ENCODE assay signal across 29 cellular contexts in genomic region chr4:186196063-186196462, GRCh38. TPM values are rescaled to one million over a fixed set of nuclear protein-coding genes. Genes with fewer than 3 reads are reported as not detected.
"Had no signal": no experiment of that assay in that cellular context is flagged by ENCODE, and none has a peak within 500 bp of the region (broad histone marks: within the 10 kb centered on the region; RNA-seq: fewer than 3 reads in every experiment).

No MANE protein-coding gene starts in this region.

- H3K4me3 ChIP-seq: esophagus muscularis mucosa, heart right ventricle, left ventricle myocardium inferior, mucosa of descending colon, psoas muscle, smooth muscle cell, suprapubic skin, tibial artery, upper lobe of right lung had no signal

- FAIRE-seq: islet of Langerhans had no signal

- H3K9me3 Mint-ChIP-seq: activated naive CD4-positive, alpha-beta T cell treated with anti-CD3 and anti-CD28 coated beads, Interleukin-2, amount 10 ng/mL, durations not matched to agents 7 days and 5 days; central memory CD8-positive, alpha-beta T cell; dendritic cell treated with granulocyte-macrophage colony-stimulating factor and Interleukin-4, amounts not matched to agents 40 ng/mL and 50 ng/mL, for 4 days had no signal

- H3K79me2 ChIP-seq: parathyroid adenoma had no signal

- H3K27me3 Mint-ChIP-seq: activated CD4-positive, alpha-beta T cell treated with anti-CD3 and anti-CD28 coated beads for 36 hours; activated CD8-positive, alpha-beta memory T cell treated with anti-CD3 and anti-CD28 coated beads, Interleukin-2, amount 10 ng/mL, durations not matched to agents 7 days and 5 days; activated naive CD4-positive, alpha-beta T cell treated with anti-CD3 and anti-CD28 coated beads, Interleukin-2, amount 10 ng/mL, durations not matched to agents 7 days and 5 days; central memory CD8-positive, alpha-beta T cell; dendritic cell treated with granulocyte-macrophage colony-stimulating factor and Interleukin-4, amounts not matched to agents 40 ng/mL and 50 ng/mL, for 4 days had no signal

- H3K27ac Mint-ChIP-seq: activated CD4-positive, alpha-beta T cell treated with anti-CD3 and anti-CD28 coated beads for 36 hours; activated CD8-positive, alpha-beta memory T cell treated with anti-CD3 and anti-CD28 coated beads, Interleukin-2, amount 10 ng/mL, durations not matched to agents 7 days and 5 days; activated CD8-positive, alpha-beta T cell treated with anti-CD3 and anti-CD28 coated beads, Interleukin-2, amount 10 ng/mL, durations not matched to agents 7 days and 5 days; activated naive CD4-positive, alpha-beta T cell treated with anti-CD3 and anti-CD28 coated beads, Interleukin-2, amount 10 ng/mL, durations not matched to agents 7 days and 5 days; dendritic cell treated with granulocyte-macrophage colony-stimulating factor and Interleukin-4, amounts not matched to agents 40 ng/mL and 50 ng/mL, for 4 days had no signal

- DNase-seq: activated CD4-positive, alpha-beta T cell treated with anti-CD3 and anti-CD28 coated beads for 36 hours; activated CD4-positive, CD25-positive, alpha-beta regulatory T cell; activated CD8-positive, alpha-beta memory T cell treated with anti-CD3 and anti-CD28 coated beads, Interleukin-2, amount 10 ng/mL, durations not matched to agents 7 days and 5 days; activated CD8-positive, alpha-beta T cell treated with anti-CD3 and anti-CD28 coated beads, Interleukin-2, amount 10 ng/mL, durations not matched to agents 7 days and 5 days; activated naive CD4-positive, alpha-beta T cell treated with anti-CD3 and anti-CD28 coated beads, Interleukin-2, amount 10 ng/mL, durations not matched to agents 7 days and 5 days; activated T-cell treated with anti-CD3 and anti-CD28 coated beads, Interleukin-2, amount 50 U/mL, for 48 hours; foreskin keratinocyte; heart right ventricle; left ventricle myocardium inferior; mucosa of descending colon; nucleus accumbens; psoas muscle; stimulated activated CD4-positive, alpha-beta T cell treated with anti-CD3 and anti-CD28 coated beads, Interleukin-1b, Interleukin-23, amount 100 ng/mL, for 48 hours; stimulated activated CD4-positive, alpha-beta T cell treated with anti-CD3 and anti-CD28 coated beads, Interleukin-4, amount 100 ng/mL, for 4 hours; stimulated activated CD8-positive, alpha-beta memory T cell treated with anti-CD3 and anti-CD28 coated beads, Interleukin-4, amount 100 ng/mL, for 48 hours; stimulated activated naive CD4-positive, alpha-beta T cell; tibial artery; upper lobe of right lung had no signal

- H3K4me3 Mint-ChIP-seq: activated CD4-positive, alpha-beta T cell treated with anti-CD3 and anti-CD28 coated beads for 36 hours; activated CD8-positive, alpha-beta memory T cell treated with anti-CD3 and anti-CD28 coated beads, Interleukin-2, amount 10 ng/mL, durations not matched to agents 7 days and 5 days; activated CD8-positive, alpha-beta T cell treated with anti-CD3 and anti-CD28 coated beads, Interleukin-2, amount 10 ng/mL, durations not matched to agents 7 days and 5 days; activated naive CD4-positive, alpha-beta T cell treated with anti-CD3 and anti-CD28 coated beads, Interleukin-2, amount 10 ng/mL, durations not matched to agents 7 days and 5 days; central memory CD8-positive, alpha-beta T cell; dendritic cell treated with granulocyte-macrophage colony-stimulating factor and Interleukin-4, amounts not matched to agents 40 ng/mL and 50 ng/mL, for 4 days had no signal

- H3K4me1 ChIP-seq: foreskin keratinocyte, parathyroid adenoma had no signal

- H3K4me2 ChIP-seq: smooth muscle cell had no signal

- H3K27ac ChIP-seq: esophagus muscularis mucosa, foreskin keratinocyte, heart right ventricle, left ventricle myocardium inferior, parathyroid adenoma, psoas muscle, suprapubic skin, tibial artery, upper lobe of right lung had no signal

- H3K27me3 ChIP-seq: esophagus muscularis mucosa, foreskin keratinocyte, heart right ventricle, suprapubic skin, tibial artery, upper lobe of right lung had no signal

- ATAC-seq: activated CD4-positive, alpha-beta T cell treated with anti-CD3 and anti-CD28 coated beads for 36 hours; activated CD8-positive, alpha-beta memory T cell treated with anti-CD3 and anti-CD28 coated beads, Interleukin-2, amount 10 ng/mL, durations not matched to agents 7 days and 5 days; activated CD8-positive, alpha-beta T cell treated with anti-CD3 and anti-CD28 coated beads, Interleukin-2, amount 10 ng/mL, durations not matched to agents 7 days and 5 days; foreskin keratinocyte; heart right ventricle; mucosa of descending colon; psoas muscle; upper lobe of right lung had no signal

- H3K9me3 ChIP-seq: esophagus muscularis mucosa, heart right ventricle, left ventricle myocardium inferior, mucosa of descending colon, psoas muscle, suprapubic skin, tibial artery, upper lobe of right lung had no signal

- H2AFZ ChIP-seq: parathyroid adenoma had no signal

RNA-seq across cellular contexts. Expression of gene KLKB1, which starts 31.2 kb away (rescaled TPM):
- total RNA-seq: activated CD4-positive, alpha-beta T cell treated with anti-CD3 and anti-CD28 coated beads for 36 hours; bronchial epithelial cell; foreskin keratinocyte; mesenteric fat pad; myocyte; smooth muscle cell; suprapubic skin had no signal
- polyA plus RNA-seq: foreskin keratinocyte, neural cell, smooth muscle cell had no signal
